In the genomic region with DNA sequence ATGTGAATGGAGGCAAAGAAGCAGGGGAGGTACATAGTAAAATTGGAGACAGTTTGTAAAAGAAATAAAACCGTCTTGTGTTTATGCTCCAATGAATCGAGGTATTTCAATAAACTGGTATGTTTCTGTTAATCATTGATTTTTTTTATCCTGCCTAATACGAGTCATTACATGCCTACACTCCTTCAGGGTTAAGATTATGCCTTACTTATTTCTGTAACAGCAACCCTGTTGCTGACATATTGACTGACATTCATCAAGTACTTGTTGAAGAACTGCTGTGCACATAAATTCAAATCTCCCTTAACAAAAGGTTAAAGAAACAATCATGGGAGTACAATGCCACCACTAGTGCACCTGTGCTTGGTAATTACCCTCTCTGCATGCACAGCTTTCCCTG, we compare ENCODE assay signal across 16 cellular contexts.
DNase-seq lines count a peak whose midpoint lies in the region; ATAC-seq, FAIRE-seq and TF ChIP-seq lines count a peak whose summit lies in the region.
"Had no signal": no experiment of that assay in that cellular context is flagged by ENCODE, and none has a peak within 500 bp of the region (broad histone marks: within the 10 kb centered on the region; RNA-seq: fewer than 3 reads in every experiment).

No MANE protein-coding gene starts in this region.

- H3K9me3 Mint-ChIP-seq in stimulated activated effector memory CD8-positive, alpha-beta T cell treated with anti-CD3 and anti-CD28 coated beads, Interleukin-12 subunit alpha, Interleukin-12 subunit beta, amount 100 ng/mL, for 72 hours, result peaks cover 14% of the 10 kb centered on the region
- H3K9me3 Mint-ChIP-seq: T-helper 1 cell treated with Interleukin-12 subunit alpha and Interleukin-12 subunit beta and Interleukin-4 antibody, amounts not matched to agents 30 μg/mL and 1 μg/mL, for 36 hours had no signal

- H3K27ac Mint-ChIP-seq in stimulated activated effector memory CD8-positive, alpha-beta T cell treated with anti-CD3 and anti-CD28 coated beads, Interleukin-12 subunit alpha, Interleukin-12 subunit beta, amount 100 ng/mL, for 72 hours, result no peak overlapping the region
- H3K27ac Mint-ChIP-seq: T-helper 1 cell treated with Interleukin-12 subunit alpha and Interleukin-12 subunit beta and Interleukin-4 antibody, amounts not matched to agents 30 μg/mL and 1 μg/mL, for 36 hours had no signal

- no peak for TF ChIP-seq CTCF in GM10248 (IDR thresholded peaks at IDR 0.05; ENCODE audit: control extremely low read depth, extremely low read depth, low read depth, missing control alignments)

- CTCF ChIA-PET in GM10248 (lab: Yijun Ruan, JAX), result interaction anchor here (1.0 to 2.3 kb wide), 2 partner anchors 10 to 250 kb away, joined by 3 to 5 read pairs; no protein-coding TSS in a partner anchor

- no peaks in the 10 kb centered on the region for H3K4me1 Mint-ChIP-seq in stimulated activated effector memory CD8-positive, alpha-beta T cell treated with anti-CD3 and anti-CD28 coated beads, Interleukin-12 subunit alpha, Interleukin-12 subunit beta, amount 100 ng/mL, for 72 hours

- no peak for ATAC-seq in stimulated activated effector memory CD8-positive, alpha-beta T cell treated with anti-CD3 and anti-CD28 coated beads, Interleukin-12 subunit alpha, Interleukin-12 subunit beta, amount 100 ng/mL, for 72 hours
- ATAC-seq: HCT116 had no signal

- H3K4me3 Mint-ChIP-seq in stimulated activated effector memory CD8-positive, alpha-beta T cell treated with anti-CD3 and anti-CD28 coated beads, Interleukin-12 subunit alpha, Interleukin-12 subunit beta, amount 100 ng/mL, for 72 hours, result no peak overlapping the region
- H3K4me3 Mint-ChIP-seq: T-helper 1 cell treated with Interleukin-12 subunit alpha and Interleukin-12 subunit beta and Interleukin-4 antibody, amounts not matched to agents 30 μg/mL and 1 μg/mL, for 36 hours had no signal

- H3K36me3 Mint-ChIP-seq in stimulated activated effector memory CD8-positive, alpha-beta T cell treated with anti-CD3 and anti-CD28 coated beads, Interleukin-12 subunit alpha, Interleukin-12 subunit beta, amount 100 ng/mL, for 72 hours, result no peaks in the 10 kb centered on the region

- peak; percentile 75 for FAIRE-seq in RCC 7860 (lab: Jason Lieb, UNC)
- FAIRE-seq: GM12892 had no signal

- POLR2A ChIA-PET in GM10248 (lab: Yijun Ruan, JAX), result no interaction called here

- DNase-seq in NCI-H1417 (lab: John Stamatoyannopoulos, UW), result peak in 2 of 3 experiments; percentile 29 to 76
- no peak for DNase-seq in NCI-H1417 treated with DMSO at 0.1 percent for 48 hours (lab: John Stamatoyannopoulos, UW)
- DNase-seq in NCI-H146 treated with DMSO at 0.1 percent for 48 hours (lab: John Stamatoyannopoulos, UW; ENCODE audit: unreplicated experiment), result peak; percentile 32
- DNase-seq in RCC 7860 (ENCODE audit: low spot score), result peak; percentile 46
- peak; percentile 32 for DNase-seq in left kidney (ENCODE audit: low read depth, low spot score)
- no peak for DNase-seq in GM10248 (ENCODE audit: extremely low spot score)
- DNase-seq in stimulated activated effector memory CD8-positive, alpha-beta T cell treated with anti-CD3 and anti-CD28 coated beads, Interleukin-12 subunit alpha, Interleukin-12 subunit beta, amount 100 ng/mL, for 72 hours (ENCODE audit: low spot score in 2 of 2), result no peak
- no peak for DNase-seq in NK-92 treated with Interleukin-12 subunit alpha and Interleukin-12 subunit beta, amount 100 ng/mL, for 24 hours (lab: John Stamatoyannopoulos, UW)
- DNase-seq: Caco-2, GOT3, NCI-H2029 treated with DMSO at 0.1 percent for 48 hours, NCI-H446 treated with DMSO at 0.1 percent for 48 hours, NCI-H69 had no signal

Comparison
In these comparisons a context has a peak if more than half of its experiments do, and no peak if none do; other contexts are left out.
1. DNase-seq: peak in NCI-H1417 (2 of 3), NCI-H146 treated with DMSO at 0.1 percent for 48 hours (single experiment), RCC 7860 (single experiment) and left kidney (single experiment); none in NCI-H1417 treated with DMSO at 0.1 percent for 48 hours (single experiment), GM10248 (single experiment), stimulated activated effector memory CD8-positive, alpha-beta T cell treated with anti-CD3 and anti-CD28 coated beads, Interleukin-12 subunit alpha, Interleukin-12 subunit beta, amount 100 ng/mL, for 72 hours (0 of 2) and NK-92 treated with Interleukin-12 subunit alpha and Interleukin-12 subunit beta, amount 100 ng/mL, for 24 hours (single experiment).